Comparison of ENCODE assay signal across 21 cellular contexts in genomic region chr6:142726616-142727015, GRCh38.
DNase-seq lines count a peak whose midpoint lies in the region; ATAC-seq and TF ChIP-seq lines count a peak whose summit lies in the region.
"Had no signal": no experiment of that assay in that cellular context is flagged by ENCODE, and none has a peak within 500 bp of the region (broad histone marks: within the 10 kb centered on the region; RNA-seq: fewer than 3 reads in every experiment).

No MANE protein-coding gene starts in this region.

- no peak for ATAC-seq in WTC11
- ATAC-seq: CD8-positive, alpha-beta T cell; HepG2 had no signal

- H3K4me3 Mint-ChIP-seq in CD14-positive monocyte, result no peak overlapping the region
- H3K4me3 Mint-ChIP-seq in WTC11, result no peak overlapping the region
- H3K4me3 Mint-ChIP-seq: CD8-positive, alpha-beta T cell had no signal

- no peaks in the 10 kb centered on the region for H3K36me3 Mint-ChIP-seq in CD14-positive monocyte
- no peaks in the 10 kb centered on the region for H3K36me3 Mint-ChIP-seq in WTC11
- H3K36me3 Mint-ChIP-seq: CD8-positive, alpha-beta T cell had no signal

- POLR2A ChIA-PET in WTC11 (lab: Charles Lee), result no interaction called here

- CTCF ChIA-PET in WTC11 (lab: Charles Lee), result no interaction called here

- H3K9me3 Mint-ChIP-seq in CD14-positive monocyte, result no peaks in the 10 kb centered on the region
- no peaks in the 10 kb centered on the region for H3K9me3 Mint-ChIP-seq in WTC11
- H3K9me3 Mint-ChIP-seq: CD8-positive, alpha-beta T cell had no signal

- peaks cover 40% of the 10 kb centered on the region for H3K4me1 Mint-ChIP-seq in CD14-positive monocyte
- peaks cover 14% of the 10 kb centered on the region for H3K4me1 Mint-ChIP-seq in WTC11

- TF ChIP-seq CTCF in CD14-positive monocyte (IDR thresholded peaks at IDR 0.05), result no peak
- TF ChIP-seq CTCF in WTC11 (IDR thresholded peaks at IDR 0.05), result no peak

- intact Hi-C loops in CD14-positive monocyte (cut with micrococcal nuclease), result no loop called here

- H3K27me3 Mint-ChIP-seq in CD14-positive monocyte (ENCODE audit: low read depth in 3 of 3), result peaks cover 0 to 2% (median 0%) of the 10 kb centered on the region in 3 donors
- no peaks in the 10 kb centered on the region for H3K27me3 Mint-ChIP-seq in WTC11 (ENCODE audit: low read depth)

- H3K27ac Mint-ChIP-seq in CD14-positive monocyte (peak overlapping the region in 1 of 7 donors; percentile 62), WTC11 (no peak overlapping the region; the same call in 1 of the 2 replicates)
- H3K27ac Mint-ChIP-seq: CD8-positive, alpha-beta T cell had no signal

- DNase-seq in ELF-1 (ENCODE audit: low read depth, low spot score), result peak; percentile 56
- peak; percentile 26 for DNase-seq in amniotic epithelial cell (ENCODE audit: low read depth)
- peak; percentile 80 for DNase-seq in islet precursor cell
- no peak for DNase-seq in ecto neural progenitor cell (ENCODE audit: low spot score)
- no peak for DNase-seq in CD14-positive monocyte (ENCODE audit: low spot score)
- no peak for DNase-seq in WTC11 (ENCODE audit: low spot score)
- DNase-seq in NCI-H69 (lab: John Stamatoyannopoulos, UW), result no peak
- DNase-seq: Caco-2; CD8-positive, alpha-beta T cell; H7; Karpas-422; NCI-H1092 treated with DMSO at 0.1 percent for 48 hours; NCI-H1436; NCI-H187; NCI-H2081 treated with DMSO at 0.1 percent for 48 hours; NCI-H2171; NCI-H345; NCI-H510A treated with DMSO at 0.1 percent for 48 hours; NCI-H774; SK-N-SH had no signal

TF ChIP-seq in WTC11, 78 proteins besides CTCF, POLR2A, EP300 and RAD21:
- TF ChIP-seq GTF2I (CRISPR knock-in tag; conservative IDR thresholded peaks at IDR 0.05) (no peak), ATF3 (CRISPR knock-in tag; conservative IDR thresholded peaks at IDR 0.05) (no peak), ZNF121 (CRISPR knock-in tag; IDR thresholded peaks at IDR 0.05) (no peak), E2F5 (CRISPR knock-in tag; IDR thresholded peaks at IDR 0.05) (no peak), NFYB (CRISPR knock-in tag; conservative IDR thresholded peaks at IDR 0.05; ENCODE audit: low read depth) (no peak), ZNF396 (CRISPR knock-in tag; IDR thresholded peaks at IDR 0.05; ENCODE audit: borderline replicate concordance) (no peak), FOXP1 (CRISPR knock-in tag; IDR thresholded peaks at IDR 0.05; ENCODE audit: borderline replicate concordance) (no peak), MAX (CRISPR knock-in tag; IDR thresholded peaks at IDR 0.05) (no peak), ZMAT4 (CRISPR knock-in tag; IDR thresholded peaks at IDR 0.05) (no peak), USF1 (CRISPR knock-in tag; IDR thresholded peaks at IDR 0.05) (no peak), HMGXB4 (CRISPR knock-in tag; IDR thresholded peaks at IDR 0.05) (no peak), PRDM15 (CRISPR knock-in tag; IDR thresholded peaks at IDR 0.05) (no peak)

Comparison
In these comparisons a context has a peak if more than half of its experiments do, and no peak if none do; other contexts are left out.
1. DNase-seq: peak in ELF-1 (single experiment), amniotic epithelial cell (single experiment) and islet precursor cell (single experiment); none in ecto neural progenitor cell (single experiment), CD14-positive monocyte (single experiment), WTC11 (single experiment) and NCI-H69 (single experiment).